In the genomic region with DNA sequence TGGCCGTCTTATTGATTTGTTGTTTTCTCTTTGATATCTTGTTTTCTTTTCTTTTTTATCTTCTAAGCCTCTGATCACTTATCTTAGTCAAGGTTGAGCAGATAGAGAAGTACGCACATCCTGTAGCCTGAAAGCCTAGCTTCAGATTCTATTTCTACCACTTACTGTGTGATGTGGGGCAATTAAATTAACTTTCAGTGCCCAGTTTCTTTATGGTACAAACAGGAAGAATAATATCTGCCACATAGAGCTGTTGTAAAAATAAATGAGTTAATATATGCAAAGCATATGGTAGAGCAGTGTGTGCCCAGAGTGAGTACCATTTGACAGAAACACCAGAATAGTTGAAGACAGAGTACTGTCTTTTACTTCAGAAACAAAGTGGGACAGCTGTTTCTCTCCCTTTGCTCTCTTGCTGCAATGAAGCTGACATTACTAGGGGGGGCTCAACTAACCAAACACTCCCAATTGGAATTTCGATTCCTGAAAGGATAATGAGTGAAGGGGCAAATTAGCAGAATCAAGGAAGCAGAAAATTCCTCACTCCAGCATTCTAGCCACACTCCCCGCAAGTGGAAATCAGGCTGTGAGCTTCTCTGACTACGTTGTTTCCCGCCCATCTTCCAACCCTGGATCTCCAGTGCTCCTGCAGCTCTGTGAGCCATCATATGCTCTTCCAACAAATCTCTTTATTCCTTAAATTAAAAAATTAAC, we compare ENCODE assay signal across 12 cellular contexts.
"Had no signal": no experiment of that assay in that cellular context is flagged by ENCODE, and none has a peak within 500 bp of the region (broad histone marks: within the 10 kb centered on the region; RNA-seq: fewer than 3 reads in every experiment).

No MANE protein-coding gene starts in this region.

- DNase-seq: activated CD4-positive, alpha-beta memory T cell treated with anti-CD3 and anti-CD28 coated beads for 36 hours; activated effector memory CD4-positive, alpha-beta T cell treated with anti-CD3 and anti-CD28 coated beads, Interleukin-2, amount 50 U/mL, for 16 hours; activated T-cell treated with anti-CD3 and anti-CD28 coated beads, Interleukin-2, amount 50 U/mL, for 4 hours; left colon; stimulated activated CD4-positive, alpha-beta T cell treated with anti-CD3 and anti-CD28 coated beads, Interleukin-12 subunit alpha, Interleukin-12 subunit beta, amount 100 ng/mL, for 4 hours; stimulated activated naive CD4-positive, alpha-beta T cell; substantia nigra; T1000; trophoblast cell had no signal

- H3K4me3 ChIP-seq: breast epithelium, esophagus muscularis mucosa, lung had no signal

- H3K27ac ChIP-seq: breast epithelium, esophagus muscularis mucosa had no signal

- H3K36me3 ChIP-seq: breast epithelium, esophagus muscularis mucosa had no signal

- H3K27me3 ChIP-seq: breast epithelium, esophagus muscularis mucosa had no signal

- H3K9me3 ChIP-seq: breast epithelium, esophagus muscularis mucosa had no signal
